8 cellular contexts compared by ENCODE assay signal in the genomic region with DNA sequence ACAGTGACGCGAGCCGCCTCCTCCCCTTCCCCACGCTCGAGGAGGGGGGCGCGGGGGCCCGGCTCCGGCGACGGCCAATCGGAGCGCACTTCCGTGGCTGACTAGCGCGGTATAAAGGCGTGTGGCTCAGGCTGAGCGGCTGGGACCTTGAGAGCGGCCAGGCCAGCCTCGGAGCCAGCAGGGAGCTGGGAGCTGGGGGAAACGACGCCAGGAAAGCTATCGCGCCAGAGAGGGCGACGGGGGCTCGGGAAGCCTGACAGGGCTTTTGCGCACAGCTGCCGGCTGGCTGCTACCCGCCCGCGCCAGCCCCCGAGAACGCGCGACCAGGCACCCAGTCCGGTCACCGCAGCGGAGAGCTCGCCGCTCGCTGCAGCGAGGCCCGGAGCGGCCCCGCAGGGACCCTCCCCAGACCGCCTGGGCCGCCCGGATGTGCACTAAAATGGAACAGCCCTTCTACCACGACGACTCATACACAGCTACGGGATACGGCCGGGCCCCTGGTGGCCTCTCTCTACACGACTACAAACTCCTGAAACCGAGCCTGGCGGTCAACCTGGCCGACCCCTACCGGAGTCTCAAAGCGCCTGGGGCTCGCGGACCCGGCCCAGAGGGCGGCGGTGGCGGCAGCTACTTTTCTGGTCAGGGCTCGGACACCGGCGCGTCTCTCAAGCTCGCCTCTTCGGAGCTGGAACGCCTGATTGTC. TPM values are rescaled to one million over a fixed set of nuclear protein-coding genes. Genes with fewer than 3 reads are reported as not detected.
A peak's percentile ranks its signal among the peaks of the same experiment; 100 is the strongest.
DNase-seq lines count a peak whose midpoint lies in the region; ATAC-seq and TF ChIP-seq lines count a peak whose summit lies in the region.

JUNB (plus strand) TSS at position 142 of the 703 bp plus-strand sequence; CDS start at position 428, 286 bp downstream.

- peak within 1 kb of the TSS; percentile 97 for H2AK9ac ChIP-seq in IMR-90 (replicated peaks; ENCODE audit: low read depth, low read length, poor library complexity)

- peaks cover 44% of the 10 kb centered on the region for H3K36me3 Mint-ChIP-seq in CD4-positive, alpha-beta T cell (ENCODE audit: low read depth)

- H3K23ac ChIP-seq in IMR-90 (ENCODE audit: low read depth, low read length): peak within 1 kb of the TSS; percentile 98

- H3K9me3 ChIP-seq in CD4-positive, alpha-beta T cell (ENCODE audit: control insufficient read depth, low read length): no peaks in the 10 kb centered on the region
- H3K9me3 ChIP-seq in IMR-90 (ENCODE audit: control insufficient read depth, insufficient read depth, low read length): no peaks in the 10 kb centered on the region
- no peaks in the 10 kb centered on the region for H3K9me3 ChIP-seq in mononuclear cell (ENCODE audit: low read depth, low read length)

- H3K27ac Mint-ChIP-seq in CD4-positive, alpha-beta T cell: peak within 1 kb of the TSS; percentile 99

- peaks cover 20% of the 10 kb centered on the region for H4K20me1 ChIP-seq in IMR-90 (ENCODE audit: insufficient read depth, low read length)

- H3K56ac ChIP-seq in IMR-90 (ENCODE audit: extremely low read depth, insufficient read depth, low read length): peak within 1 kb of the TSS; percentile 89

- peaks cover 13% of the 10 kb centered on the region for H3K27me3 Mint-ChIP-seq in CD4-positive, alpha-beta T cell

- no peak for TF ChIP-seq RAD21 in IMR-90 (IDR thresholded peaks at IDR 0.05; ENCODE audit: low read length)

- intact Hi-C loops in CD4-positive, alpha-beta T cell (cut with DNase I, micrococcal nuclease): loop anchor here in 1 of 2 experiments (5.0 kb wide), 1 partner anchor 124 kb away; the partner anchor contains the start of genes MAN2B1 and WDR83
- intact Hi-C loops in IMR-90 (cut with micrococcal nuclease): loop anchor here (1.0 kb wide), 1 partner anchor 14 kb away; no protein-coding TSS in a partner anchor

- peaks cover 0 to 39% of the 10 kb centered on the region in 2 experiments; a peak in 2 of 4 replicates for H3K79me1 ChIP-seq in IMR-90 (ENCODE audit: low read depth in 1 of 2, low read length in 2 of 2)

- BruUV-seq in IMR-90 (replicated peaks; lab: Mats Ljungman, UMichigan): TSS peak; percentile 85

- WGBS in IMR-90 (ENCODE audit: extremely low coverage in 2 of 2, insufficient read length in 1 of 2), 2 experiments: 0% methylated on average over 51 of the region's 73 CpGs; no CpG with 5 or more reads in 1 of the 2 experiments

- peak; percentile 37 for ATAC-seq in CD4-positive, alpha-beta T cell (ENCODE audit: poor library complexity)
- peak; percentile 29 for ATAC-seq in GM19455 (IDR thresholded peaks at IDR 0.05; ENCODE audit: unreplicated experiment)
- ATAC-seq in IMR-90 (ENCODE audit: low read depth): peak; percentile 49

- H3K9me1 ChIP-seq in IMR-90 (ENCODE audit: insufficient read depth, low read length): no peaks in the 10 kb centered on the region; the same call in none of the 2 replicates

- peak; percentile 99 for TF ChIP-seq POLR2A in IMR-90 (IDR thresholded peaks at IDR 0.05; ENCODE audit: low read depth, low read length)

- H3K9me3 Mint-ChIP-seq in CD4-positive, alpha-beta T cell: no peaks in the 10 kb centered on the region

- peak within 1 kb of the TSS; percentile 97 for H3K4ac ChIP-seq in IMR-90 (ENCODE audit: low read depth, low read length)

- H3K18ac ChIP-seq in IMR-90 (ENCODE audit: low read depth, low read length): peak within 1 kb of the TSS; percentile 64

- peak within 1 kb of the TSS; percentile 81 for H2AFZ ChIP-seq in IMR-90 (replicated peaks; ENCODE audit: low read length, poor library complexity)

- in situ Hi-C loops in IMR-90 (cut with MboI; ENCODE audit: low sequenced_read_pairs): loop anchor here (25.0 kb wide), 1 partner anchor 1046 kb away; no protein-coding TSS in a partner anchor

- H3K9ac ChIP-seq in IMR-90 (ENCODE audit: low read depth, low read length): peak within 1 kb of the TSS; percentile 80

- POLR2A ChIA-PET in CD4-positive, alpha-beta T cell (lab: Charles Lee): interaction anchor here (0.5 to 8.3 kb wide), 30 partner anchors 9 to 1410 kb away, joined by 3 to 348 read pairs (median 6); partner anchors contain the start of genes CALR, DHPS, GCDH and GET3
- POLR2A ChIA-PET in IMR-90 (lab: Charles Lee; ENCODE audit: unreplicated experiment): interaction anchor here (0.6 to 2.4 kb wide), 5 partner anchors 9 to 358 kb away, joined by 3 to 11 read pairs (median 3); partner anchors contain the start of genes IER2 and STX10

- H3K27ac ChIP-seq in CD4-positive, alpha-beta T cell (ENCODE audit: low read depth, low read length): peak within 1 kb of the TSS; percentile 99
- peak within 1 kb of the TSS; percentile 89 for H3K27ac ChIP-seq in IMR-90 (ENCODE audit: insufficient read depth, low read length)

- peak within 1 kb of the TSS; percentile 88 for H3K4me2 ChIP-seq in IMR-90 (ENCODE audit: low read depth, low read length)

- H4K5ac ChIP-seq in IMR-90 (ENCODE audit: low read depth, low read length): peak within 1 kb of the TSS; percentile 44

- peak within 1 kb of the TSS; percentile 67 for H2BK120ac ChIP-seq in IMR-90 (ENCODE audit: low read depth, low read length)

- H2BK15ac ChIP-seq in IMR-90 (ENCODE audit: low read depth, low read length): peak within 1 kb of the TSS; percentile 87; the same call in 1 of the 3 replicates

- H3K14ac ChIP-seq in IMR-90 (replicated peaks; ENCODE audit: low read depth, low read length): peak within 1 kb of the TSS; percentile 95

- peak within 1 kb of the TSS; percentile 91 for H4K91ac ChIP-seq in IMR-90 (ENCODE audit: insufficient read depth, low read depth, low read length)

- H3K4me3 Mint-ChIP-seq in CD4-positive, alpha-beta T cell: peak within 1 kb of the TSS; percentile 97

- H4K8ac ChIP-seq in IMR-90 (ENCODE audit: low read depth in 2 of 2, low read length in 2 of 2): peak within 1 kb of the TSS; percentile 45 to 92

- peak; percentile 94 to 98 (median 97) for DNase-seq in CD4-positive, alpha-beta T cell
- peak; percentile 96 for DNase-seq in IMR-90
- peak; percentile 94 for DNase-seq in OCI-M1 (lab: John Stamatoyannopoulos, UW)
- DNase-seq in activated T-cell treated with anti-CD3 and anti-CD28 coated beads for 4 hours: peak; percentile 95
- DNase-seq in epidermal melanocyte (ENCODE audit: insufficient read length, low spot score): peak; percentile 97
- peak; percentile 94 to 95 for DNase-seq in stimulated activated CD8-positive, alpha-beta memory T cell treated with anti-CD3 and anti-CD28 coated beads, Interleukin-2, amount 100 ng/mL, for 48 hours (ENCODE audit: low read depth in 2 of 2)

- H2AK5ac ChIP-seq in IMR-90 (ENCODE audit: low read depth, low read length): peak within 1 kb of the TSS; percentile 85

- H3K4me3 ChIP-seq in IMR-90 (ENCODE audit: insufficient read depth, low read depth, low read length): peak within 1 kb of the TSS; percentile 97
- peak within 1 kb of the TSS; percentile 100 for H3K4me3 ChIP-seq in mononuclear cell (ENCODE audit: low read length)

- no peaks in the 10 kb centered on the region for H3K27me3 ChIP-seq in CD4-positive, alpha-beta T cell (ENCODE audit: control insufficient read depth, insufficient read depth, low read length)
- H3K27me3 ChIP-seq in IMR-90 (ENCODE audit: control insufficient read depth, insufficient read depth, low read length) (no peaks in the 10 kb centered on the region), mononuclear cell (ENCODE audit: insufficient read depth, low read length) (no peaks in the 10 kb centered on the region)

- CTCF ChIA-PET in CD4-positive, alpha-beta T cell (lab: Charles Lee): interaction anchor here (1.2 to 9.4 kb wide), 4 partner anchors 9 to 31 kb away, joined by 4 to 178 read pairs (median 7); partner anchors contain the start of gene HOOK2
- CTCF ChIA-PET in IMR-90 (lab: Yijun Ruan, JAX): interaction anchor here (1.1 to 3.0 kb wide), 3 partner anchors 14 to 27 kb away, joined by 3 to 14 read pairs (median 11); no protein-coding TSS in a partner anchor

- peak within 1 kb of the TSS; percentile 63 for H2BK20ac ChIP-seq in IMR-90 (ENCODE audit: low read depth, low read length)

- H3K36me3 ChIP-seq in IMR-90 (ENCODE audit: control insufficient read depth, insufficient read depth, low read length): no peaks in the 10 kb centered on the region

- peak within 1 kb of the TSS; percentile 92 for H2BK5ac ChIP-seq in IMR-90 (ENCODE audit: low read depth, low read length, poor library complexity, severe bottlenecking)

- TF ChIP-seq CTCF in CD4-positive, alpha-beta T cell (IDR thresholded peaks at IDR 0.05): no peak
- no peak for TF ChIP-seq CTCF in IMR-90 (conservative IDR thresholded peaks at IDR 0.05; ENCODE audit: low read depth, low read length)

- H3K4me1 ChIP-seq in IMR-90 (ENCODE audit: control insufficient read depth, insufficient read depth, low read length) (peaks cover 19% of the 10 kb centered on the region), mononuclear cell (ENCODE audit: insufficient read depth, low read length) (peaks cover 67% of the 10 kb centered on the region)

- dilution Hi-C loops in IMR-90 (cut with HindIII; ENCODE audit: low sequenced_read_pairs, unreplicated experiment): no loop called here

- H3K4me1 Mint-ChIP-seq in CD4-positive, alpha-beta T cell (ENCODE audit: low read depth): peaks cover 53% of the 10 kb centered on the region

TF ChIP-seq in IMR-90, 13 proteins besides CTCF, POLR2A, EP300 and RAD21 (continues in another document):
- TF ChIP-seq SMC3 (IDR thresholded peaks at IDR 0.05; ENCODE audit: low read depth, low read length) (no peak), CHD1 (IDR thresholded peaks at IDR 0.05; ENCODE audit: low read depth, low read length) (peak; percentile 99), ELK1 (IDR thresholded peaks at IDR 0.05; ENCODE audit: borderline replicate concordance, low read depth, low read length) (no peak), BHLHE40 (IDR thresholded peaks at IDR 0.05; ENCODE audit: low read depth, low read length) (no peak), MAZ (IDR thresholded peaks at IDR 0.05; ENCODE audit: borderline replicate concordance, low read depth, low read length) (peak; percentile 97), RFX5 (IDR thresholded peaks at IDR 0.05; ENCODE audit: low read depth, low read length) (no peak), FOS (IDR thresholded peaks at IDR 0.05; ENCODE audit: low read depth, low read length) (peak; percentile 16; the same call in 1 of the 2 replicates)

RNA-seq across cellular contexts. Expression of gene JUNB, which starts in this region (rescaled TPM):
- total RNA-seq in CD4-positive, alpha-beta T cell: 1,000 to 10,000 TPM; 2,467 to 2,518 TPM
- 20.8 and 32.8 TPM in 2 replicates for total RNA-seq in IMR-90 (2012; rRNA removed)
- polyA plus RNA-seq in IMR-90 (2012; rRNA removed): 109 and 141 TPM in 2 replicates
- 306 and 706 TPM in 2 replicates for polyA plus RNA-seq in IMR-90 (2012; cell fraction: cytosol; rRNA removed)
- polyA plus RNA-seq in IMR-90 (2012; cell fraction: nucleus; rRNA removed; ENCODE audit: low replicate concordance): 702 and 1,034 TPM in 2 replicates
- total RNA-seq in mononuclear cell: 5,180 TPM

Comparison
In these comparisons a context has a peak if more than half of its experiments do, and no peak if none do; other contexts are left out.
1. Peak in every context shown above with its lines: DNase-seq, ATAC-seq, H3K4me3 ChIP-seq and H3K27ac ChIP-seq.
2. RNA of gene JUNB (total RNA-seq): 5,180 TPM in mononuclear cell (single experiment) and 2,467 to 2,518 TPM in CD4-positive, alpha-beta T cell; 20.8 to 32.8 TPM in IMR-90; every median in the first group is over 10 times any median in the second.